In genomic region chr4:159370316-159370715, GRCh38 we compare ENCODE assay signal across 1 cellular context.
TF ChIP-seq lines count a peak whose summit lies in the region.

No MANE protein-coding gene starts in this region.

TF ChIP-seq in H1, 55 proteins besides CTCF, POLR2A, EP300 and RAD21 (continued from another document):
- TF ChIP-seq ATF3 (IDR thresholded peaks at IDR 0.05; ENCODE audit: insufficient read depth, low read depth, low read length) (no peak), TEAD4 (IDR thresholded peaks at IDR 0.05; ENCODE audit: low read depth, low read length) (no peak), PHF8 (conservative IDR thresholded peaks at IDR 0.05; ENCODE audit: low read depth, low read length) (no peak), EZH2 (IDR thresholded peaks at IDR 0.05; ENCODE audit: low read depth, low read length, severe bottlenecking) (no peak), FOSL1 (IDR thresholded peaks at IDR 0.05; ENCODE audit: insufficient read depth, low read depth, low read length) (no peak), ATF2 (IDR thresholded peaks at IDR 0.05; ENCODE audit: low read length) (no peak), ASH2L (IDR thresholded peaks at IDR 0.05; ENCODE audit: low read length) (no peak), JUND (IDR thresholded peaks at IDR 0.05; ENCODE audit: low read length) (no peak), MAFK (IDR thresholded peaks at IDR 0.05; ENCODE audit: low read depth, low read length) (no peak), USF2 (IDR thresholded peaks at IDR 0.05; ENCODE audit: low read length) (no peak), SUZ12 (IDR thresholded peaks at IDR 0.05; ENCODE audit: low read length) (no peak)
